Comparison of ENCODE assay signal across 8 cellular contexts in the genomic region with DNA sequence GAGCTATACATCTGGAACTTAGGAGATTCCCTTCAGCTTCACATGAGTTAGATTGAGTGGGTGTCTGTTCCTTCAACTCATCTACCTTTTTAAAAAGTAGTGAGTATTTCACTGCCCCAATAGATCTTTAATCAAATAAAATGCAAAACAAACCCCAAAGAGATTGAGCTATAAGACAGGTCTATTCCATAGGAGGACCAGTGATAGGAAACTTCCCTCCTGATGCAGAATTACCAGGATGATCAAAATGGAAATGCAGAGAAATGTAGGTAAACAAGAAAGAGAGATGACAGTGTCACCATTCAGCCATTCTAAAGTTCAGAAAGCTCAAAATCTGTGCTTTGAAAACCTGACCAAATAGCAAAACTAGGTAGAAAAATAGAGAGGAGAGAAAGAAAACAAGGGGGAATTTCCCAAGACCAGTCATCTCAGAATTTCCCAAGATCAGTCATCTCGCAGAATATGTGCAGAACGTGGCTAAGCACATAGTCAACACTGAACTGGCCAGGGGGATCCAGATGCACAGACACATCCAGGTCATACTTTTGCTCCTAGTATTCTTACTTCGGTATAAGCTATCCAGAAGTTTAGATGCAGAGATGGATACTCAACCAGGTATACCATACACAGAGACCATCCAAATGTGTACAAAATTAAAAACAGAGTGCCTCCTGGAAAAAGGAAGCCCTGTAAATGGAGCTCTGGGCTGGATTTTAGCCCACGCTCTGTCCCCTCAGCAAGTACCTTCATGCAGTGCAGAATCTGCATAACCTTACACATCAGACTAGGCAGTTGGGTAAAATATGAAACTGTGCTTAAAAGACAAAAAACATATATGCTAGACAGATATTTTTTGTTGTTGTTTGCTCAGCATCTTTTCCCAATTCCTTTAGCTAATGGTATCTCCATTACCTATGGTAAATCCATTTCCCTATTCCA. TPM values are rescaled to one million over a fixed set of nuclear protein-coding genes. Genes with fewer than 3 reads are reported as not detected.
DNase-seq lines count a peak whose midpoint lies in the region; ATAC-seq lines count a peak whose summit lies in the region.

No MANE protein-coding gene starts in this region.

- peak overlapping the region; percentile 21 for H3K4me3 Mint-ChIP-seq in T-helper 1 cell treated with Interleukin-12 subunit alpha and Interleukin-12 subunit beta and Interleukin-4 antibody, amounts not matched to agents 30 μg/mL and 1 μg/mL, for 36 hours
- H3K4me3 Mint-ChIP-seq in CD8-positive, alpha-beta memory T cell = no peak overlapping the region

- H3K9me3 ChIP-seq in CD8-positive, alpha-beta memory T cell (ENCODE audit: low read length) = no peaks in the 10 kb centered on the region

- no peak overlapping the region for H3K27ac ChIP-seq in CD8-positive, alpha-beta memory T cell (ENCODE audit: low read depth, low read length)

- H3K36me3 Mint-ChIP-seq in T-helper 1 cell treated with Interleukin-12 subunit alpha and Interleukin-12 subunit beta and Interleukin-4 antibody, amounts not matched to agents 30 μg/mL and 1 μg/mL, for 36 hours (ENCODE audit: low read depth) = peaks cover 13% of the 10 kb centered on the region
- no peaks in the 10 kb centered on the region for H3K36me3 Mint-ChIP-seq in CD8-positive, alpha-beta memory T cell

- POLR2A ChIA-PET in CD8-positive, alpha-beta memory T cell (lab: Charles Lee) = interaction anchor here (0.5 kb wide), 1 partner anchor 30 kb away, joined by 4 read pairs; no protein-coding TSS in a partner anchor

- CTCF ChIA-PET in CD8-positive, alpha-beta memory T cell (lab: Charles Lee) = no interaction called here

- no peaks in the 10 kb centered on the region for H3K36me3 ChIP-seq in CD8-positive, alpha-beta memory T cell (ENCODE audit: insufficient read depth, low read length)

- H3K27me3 ChIP-seq in CD8-positive, alpha-beta memory T cell (ENCODE audit: insufficient read depth, low read length, poor library complexity, severe bottlenecking) = no peaks in the 10 kb centered on the region

- no peak overlapping the region for H3K4me3 ChIP-seq in CD8-positive, alpha-beta memory T cell (ENCODE audit: low read length)

- peak; percentile 86 for ATAC-seq in GM18517 (IDR thresholded peaks at IDR 0.05; ENCODE audit: unreplicated experiment)

- peak; percentile 42 for DNase-seq in HCEC 1CT
- peak; percentile 6 to 37 for DNase-seq in stimulated activated CD4-positive, alpha-beta T cell treated with anti-CD3 and anti-CD28 coated beads, Interleukin-12 subunit alpha, Interleukin-12 subunit beta, amount 100 ng/mL, for 24 hours (ENCODE audit: low read depth in 2 of 2)
- DNase-seq in COR-L47 (lab: John Stamatoyannopoulos, UW) = no peak
- no peak for DNase-seq in CD8-positive, alpha-beta memory T cell
- DNase-seq in SKM-1 treated with dmso at 0.1 percent for 144 hours (lab: John Stamatoyannopoulos, UW; ENCODE audit: unreplicated experiment) = no peak
- no peak for DNase-seq in NCI-H1694 treated with DMSO at 0.1 percent for 48 hours (lab: John Stamatoyannopoulos, UW)

- no peaks in the 10 kb centered on the region for H3K9me3 Mint-ChIP-seq in T-helper 1 cell treated with Interleukin-12 subunit alpha and Interleukin-12 subunit beta and Interleukin-4 antibody, amounts not matched to agents 30 μg/mL and 1 μg/mL, for 36 hours
- H3K9me3 Mint-ChIP-seq in CD8-positive, alpha-beta memory T cell = no peaks in the 10 kb centered on the region

- no peaks in the 10 kb centered on the region for H3K4me1 ChIP-seq in CD8-positive, alpha-beta memory T cell (ENCODE audit: insufficient read depth, low read length)

- peak overlapping the region; percentile 82 for H3K27ac Mint-ChIP-seq in T-helper 1 cell treated with Interleukin-12 subunit alpha and Interleukin-12 subunit beta and Interleukin-4 antibody, amounts not matched to agents 30 μg/mL and 1 μg/mL, for 36 hours
- H3K27ac Mint-ChIP-seq in CD8-positive, alpha-beta memory T cell = no peak overlapping the region

- no peaks in the 10 kb centered on the region for H3K27me3 Mint-ChIP-seq in T-helper 1 cell treated with Interleukin-12 subunit alpha and Interleukin-12 subunit beta and Interleukin-4 antibody, amounts not matched to agents 30 μg/mL and 1 μg/mL, for 36 hours (ENCODE audit: low read depth)
- no peaks in the 10 kb centered on the region for H3K27me3 Mint-ChIP-seq in CD8-positive, alpha-beta memory T cell

- H3K4me1 Mint-ChIP-seq in T-helper 1 cell treated with Interleukin-12 subunit alpha and Interleukin-12 subunit beta and Interleukin-4 antibody, amounts not matched to agents 30 μg/mL and 1 μg/mL, for 36 hours (ENCODE audit: low read depth) = peaks cover 34% of the 10 kb centered on the region
- peaks cover 0 to 4% (median 0%) of the 10 kb centered on the region in 3 donors for H3K4me1 Mint-ChIP-seq in CD8-positive, alpha-beta memory T cell

RNA-seq across cellular contexts. Expression of a gene that starts 27.4 kb away (rescaled TPM):
- total RNA-seq in CD8-positive, alpha-beta memory T cell = 1 to 10 TPM; 5.9 to 6.8 TPM
- not detected for polyA plus RNA-seq in CD8-positive, alpha-beta memory T cell

RNA-seq across cellular contexts. Expression of a gene that starts 55.5 kb away (rescaled TPM):
- 10 to 100 TPM; 25.8 to 27.8 TPM for total RNA-seq in CD8-positive, alpha-beta memory T cell
- polyA plus RNA-seq in CD8-positive, alpha-beta memory T cell = 16.6 TPM

Comparison
In these comparisons a context has a peak if more than half of its experiments do, and no peak if none do; other contexts are left out.
1. DNase-seq: peak in HCEC 1CT (single experiment) and stimulated activated CD4-positive, alpha-beta T cell treated with anti-CD3 and anti-CD28 coated beads, Interleukin-12 subunit alpha, Interleukin-12 subunit beta, amount 100 ng/mL, for 24 hours (2 of 2); none in COR-L47 (single experiment), CD8-positive, alpha-beta memory T cell (0 of 5), SKM-1 treated with dmso at 0.1 percent for 144 hours (single experiment) and NCI-H1694 treated with DMSO at 0.1 percent for 48 hours (single experiment).